4 cellular contexts compared by ENCODE assay signal in genomic region chrX:119890626-119891025, GRCh38. TPM values are rescaled to one million over a fixed set of nuclear protein-coding genes. Genes with fewer than 3 reads are reported as not detected.
"Had no signal": no experiment of that assay in that cellular context is flagged by ENCODE, and none has a peak within 500 bp of the region (broad histone marks: within the 10 kb centered on the region; RNA-seq: fewer than 3 reads in every experiment).

No MANE protein-coding gene starts in this region.

RNA-seq across cellular contexts. Expression of gene AKAP14, which starts 5.1 kb away (rescaled TPM):
- total RNA-seq: GM23248, H4, H9, HFFc6 had no signal
- polyA plus RNA-seq: GM23248 had no signal
